Comparison of ENCODE assay signal across 11 cellular contexts in genomic region chr12:89723276-89723675, GRCh38.
"Had no signal": no experiment of that assay in that cellular context is flagged by ENCODE, and none has a peak within 500 bp of the region (broad histone marks: within the 10 kb centered on the region; RNA-seq: fewer than 3 reads in every experiment).

No MANE protein-coding gene starts in this region.

- H3K4me2 ChIP-seq: GM23338 had no signal

- ATAC-seq: GM23338, HCT116 had no signal

- H3K4me3 ChIP-seq: GM23248, GM23338, HAP-1 had no signal

- H3K36me3 ChIP-seq: HAP-1 had no signal

- FAIRE-seq: H1, H54 had no signal

- H3K9me3 ChIP-seq: HAP-1 had no signal

- H3K4me3 Mint-ChIP-seq: GM23338, H9, HFFc6 had no signal

- H3K4me1 ChIP-seq: HAP-1 had no signal

- H3K9ac ChIP-seq: GM23248 had no signal

- H2AFZ ChIP-seq: GM23248, GM23338 had no signal

- DNase-seq: GM23248, GOT3, H7, H9, HCEC 1CT, HFFc6 had no signal

- H3K27ac Mint-ChIP-seq: GM23338, H9, HFFc6 had no signal

- H3K27ac ChIP-seq: GM23248 had no signal

- H3K9me3 Mint-ChIP-seq: GM23338, H9, HFFc6 had no signal
